In the genomic region with DNA sequence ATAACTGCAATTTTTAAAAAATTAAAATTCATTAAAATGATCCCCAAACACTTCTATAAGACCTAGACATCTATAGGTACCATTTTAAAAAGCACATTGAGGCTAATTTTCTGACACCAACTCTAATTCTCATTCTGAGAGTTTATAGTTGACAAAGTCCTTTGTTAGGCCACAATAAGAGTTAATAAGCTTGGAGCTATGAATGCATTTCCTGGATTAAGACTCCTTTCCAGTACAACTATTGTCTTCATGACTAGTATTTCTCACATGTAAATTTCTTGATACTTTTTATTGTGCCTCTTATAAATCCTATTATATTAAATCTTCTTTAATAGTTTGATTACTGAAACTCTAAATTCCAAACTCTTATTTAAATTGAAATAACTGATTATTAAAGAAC, we compare ENCODE assay signal across 3 cellular contexts.
"Had no signal": no experiment of that assay in that cellular context is flagged by ENCODE, and none has a peak within 500 bp of the region (broad histone marks: within the 10 kb centered on the region; RNA-seq: fewer than 3 reads in every experiment).

No MANE protein-coding gene starts in this region.

- DNase-seq: GDM1, GF-D8 had no signal

- ATAC-seq: GM12878 had no signal

- H3K4me3 ChIP-seq: GM12878 had no signal
